ENCODE assay signal across 9 cellular contexts in genomic region chr13:35720690-35721554, GRCh38.
DNase-seq lines count a peak whose midpoint lies in the region; ATAC-seq and TF ChIP-seq lines count a peak whose summit lies in the region.
"Had no signal": no experiment of that assay in that cellular context is flagged by ENCODE, and none has a peak within 500 bp of the region (broad histone marks: within the 10 kb centered on the region; RNA-seq: fewer than 3 reads in every experiment).

No MANE protein-coding gene starts in this region.

- in situ Hi-C loops in T47D (cut with HindIII; ENCODE audit: low pct_unique_long_range_greater_than_20kb, low sequenced_read_pairs): no loop called here

- H3K4me3 ChIP-seq in AG04450 (ENCODE audit: low read depth, low read length): peak overlapping the region; percentile 47
- no peak overlapping the region for H3K4me3 ChIP-seq in RWPE2 (ENCODE audit: severe bottlenecking)
- no peak overlapping the region for H3K4me3 ChIP-seq in kidney epithelial cell (ENCODE audit: low read depth, low read length)

- CTCF ChIA-PET in AG04450 (lab: Charles Lee): interaction anchor here (0.6 to 11.9 kb wide), 33 partner anchors 8 to 548 kb away, joined by 3 to 234 read pairs (median 3); no protein-coding TSS in a partner anchor

- peaks cover 2% of the 10 kb centered on the region for H3K27me3 ChIP-seq in AG04450 (ENCODE audit: control insufficient read depth, insufficient read depth, low read length)
- H3K27me3 ChIP-seq in RWPE2 (ENCODE audit: insufficient read depth, poor library complexity, severe bottlenecking): no peaks in the 10 kb centered on the region
- H3K27me3 ChIP-seq in kidney epithelial cell (ENCODE audit: control insufficient read depth, insufficient read depth, low read length): peaks cover 3% of the 10 kb centered on the region

- POLR2A ChIA-PET in AG04450 (lab: Yijun Ruan, JAX): no interaction called here

- ATAC-seq in RWPE2 (ENCODE audit: low read depth) (peak; percentile 54; the same call in 1 of the 3 replicates), HG02973 (IDR thresholded peaks at IDR 0.05; ENCODE audit: unreplicated experiment) (no peak)

- TF ChIP-seq CTCF in AG04450 (IDR thresholded peaks at IDR 0.05; ENCODE audit: low read depth, low read length): peak; percentile 100
- TF ChIP-seq CTCF in GM12873 (IDR thresholded peaks at IDR 0.05; ENCODE audit: insufficient read depth, low read depth, low read length, missing control alignments): peak; percentile 95
- TF ChIP-seq CTCF in RWPE2 (IDR thresholded peaks at IDR 0.05; ENCODE audit: poor library complexity, severe bottlenecking): peak; percentile 90
- peak; percentile 99 for TF ChIP-seq CTCF in kidney epithelial cell (IDR thresholded peaks at IDR 0.05; ENCODE audit: insufficient read depth, low read length, poor library complexity, severe bottlenecking)

- H3K27ac ChIP-seq in AG04450 (ENCODE audit: low read depth, low read length) (no peak overlapping the region), RWPE2 (ENCODE audit: poor library complexity, severe bottlenecking) (no peak overlapping the region)

- H3K9me3 ChIP-seq in AG04450 (ENCODE audit: control insufficient read depth, insufficient read depth, low read length): no peaks in the 10 kb centered on the region
- no peaks in the 10 kb centered on the region for H3K9me3 ChIP-seq in RWPE2 (ENCODE audit: severe bottlenecking)

- DNase-seq in AG04450 (ENCODE audit: low read depth, low spot score) (no peak), HPDE6-E6E7 (ENCODE audit: extremely low spot score) (peak; percentile 27), RWPE2 (ENCODE audit: low spot score) (no peak), T47D (ENCODE audit: low read depth in 1 of 2, low spot score in 1 of 2) (peak; percentile 26 to 34), kidney epithelial cell (ENCODE audit: low read depth) (no peak)
- DNase-seq in stimulated activated CD4-positive, alpha-beta T cell treated with anti-CD3 and anti-CD28 coated beads, Interleukin-2, amount 100 ng/mL, for 48 hours: peak; percentile 19 to 33
- DNase-seq: naive B cell had no signal

- H3K4me1 ChIP-seq in RWPE2 (ENCODE audit: insufficient read depth, poor library complexity, severe bottlenecking): no peaks in the 10 kb centered on the region

- H3K36me3 ChIP-seq in RWPE2 (ENCODE audit: low read depth) (no peaks in the 10 kb centered on the region), kidney epithelial cell (ENCODE audit: control insufficient read depth, insufficient read depth, low read length) (no peaks in the 10 kb centered on the region)

Comparison
In these comparisons a context has a peak if more than half of its experiments do, and no peak if none do; other contexts are left out.
1. DNase-seq: peak in HPDE6-E6E7 (single experiment), T47D (2 of 2) and stimulated activated CD4-positive, alpha-beta T cell treated with anti-CD3 and anti-CD28 coated beads, Interleukin-2, amount 100 ng/mL, for 48 hours (2 of 2); none in AG04450 (single experiment), RWPE2 (single experiment) and kidney epithelial cell (single experiment).
2. Peak in every context shown above with its lines, with median percentiles within 50 percentile points of each other: CTCF ChIP-seq.